Comparison of ENCODE assay signal across 8 cellular contexts in the genomic region with DNA sequence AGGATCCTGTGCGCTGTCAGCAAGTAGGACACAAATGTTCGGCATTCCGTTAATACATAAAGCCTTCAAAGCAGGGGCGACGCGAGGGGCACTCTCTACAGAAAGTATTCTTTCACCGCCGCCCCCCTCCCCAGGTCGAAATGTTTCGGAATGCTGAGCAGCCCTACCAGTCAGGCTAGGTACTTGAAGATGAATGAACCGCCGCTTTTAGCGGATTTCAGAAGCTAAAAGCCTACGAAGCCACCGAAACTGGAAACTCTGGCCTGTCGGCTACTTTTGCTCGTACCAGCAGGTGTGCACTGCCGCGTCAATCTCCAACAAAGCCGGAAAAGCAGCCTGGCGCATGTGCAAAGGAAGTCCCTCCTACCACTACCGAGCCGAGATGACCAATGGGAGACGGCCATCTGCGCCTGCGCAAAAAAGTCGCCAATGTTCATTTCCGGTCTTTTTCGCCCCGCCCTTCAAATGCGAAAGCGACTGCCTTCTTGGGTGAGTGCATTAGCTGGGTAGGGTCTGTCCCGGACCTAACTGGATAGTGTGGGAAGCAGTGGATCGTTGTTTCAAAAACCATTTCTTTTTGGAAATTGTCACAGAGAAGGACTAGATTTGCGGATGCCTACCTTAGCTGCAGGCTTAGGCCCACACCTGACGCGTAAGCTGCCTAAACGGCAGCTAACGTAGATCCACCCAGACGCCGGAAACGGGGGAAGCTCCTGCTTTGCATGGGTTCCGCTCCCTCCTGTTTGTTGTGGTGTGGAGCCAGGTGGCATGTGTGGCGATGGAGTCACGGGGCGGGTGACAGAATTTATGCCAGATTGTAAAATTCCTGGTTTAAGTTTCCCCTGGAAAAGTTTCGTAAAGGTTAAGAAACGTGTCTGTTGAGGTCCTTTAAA. TPM values are rescaled to one million over a fixed set of nuclear protein-coding genes. Genes with fewer than 3 reads are reported as not detected.
DNase-seq lines count a peak whose midpoint lies in the region; ATAC-seq, FAIRE-seq and TF ChIP-seq lines count a peak whose summit lies in the region.

A gene (minus strand): TSS at position 301 of the 893 bp plus-strand sequence. CDS start 534 bp downstream, outside the sequence.

- H3K4me1 Mint-ChIP-seq in activated T-helper 2 cell treated with anti-CD3 and anti-CD28 coated beads, Interferon-gamma antibody, Interleukin-2, Interleukin-4, amounts not matched to agents 10 μg/mL and 5 μg/mL and 100 μg/mL, durations not matched to agents 14 hours and 24 hours and 36 hours (ENCODE audit: low read depth), result peaks cover 22% of the 10 kb centered on the region

- TF ChIP-seq POLR2A in H54 (IDR thresholded peaks at IDR 0.05; ENCODE audit: low read depth, low read length), result peak; percentile 49
- peak; percentile 58 to 67 for TF ChIP-seq POLR2A in gastroesophageal sphincter (IDR thresholded peaks at IDR 0.05)
- TF ChIP-seq POLR2A in thyroid gland (IDR thresholded peaks at IDR 0.05), result peak; percentile 26 to 91

- peak within 1 kb of the TSS; percentile 97 for H2AFZ ChIP-seq in osteoblast (ENCODE audit: low read length)

- peaks cover 33% of the 10 kb centered on the region for H3K36me3 Mint-ChIP-seq in activated T-helper 2 cell treated with anti-CD3 and anti-CD28 coated beads, Interferon-gamma antibody, Interleukin-2, Interleukin-4, amounts not matched to agents 10 μg/mL and 5 μg/mL and 100 μg/mL, durations not matched to agents 14 hours and 24 hours and 36 hours (ENCODE audit: low read depth)

- FAIRE-seq in H54 (lab: Jason Lieb, UNC), result peak; percentile 97

- H3K4me1 ChIP-seq in gastroesophageal sphincter (peaks cover 3 to 42% (median 7%) of the 10 kb centered on the region in 3 donors), osteoblast (ENCODE audit: insufficient read depth, low read length) (peaks cover 14% of the 10 kb centered on the region), thyroid gland (peaks cover 11 to 21% of the 10 kb centered on the region in 2 donors)

- TF ChIP-seq CTCF in gastroesophageal sphincter (IDR thresholded peaks at IDR 0.05) (peak in 2 of 4 experiments; percentile 16 to 31), osteoblast (IDR thresholded peaks at IDR 0.05; ENCODE audit: extremely low read depth, low read depth, low read length) (no peak), thyroid gland (IDR thresholded peaks at IDR 0.05) (peak in 2 of 6 experiments; percentile 23 to 29)

- 1% methylated on average over 20 to 23 of the region's 48 CpGs for WGBS in gastroesophageal sphincter (ENCODE audit: low coverage in 1 of 2), 2 donors
- 0 to 1% methylated on average over 29 to 48 of the region's 48 CpGs for WGBS in thyroid gland, 2 donors

- TF ChIP-seq EP300 in gastroesophageal sphincter (IDR thresholded peaks at IDR 0.05), result no peak

- peaks cover 67% of the 10 kb centered on the region for H3K79me2 ChIP-seq in osteoblast (ENCODE audit: insufficient read depth, low read length)

- H3K27ac Mint-ChIP-seq in activated T-helper 2 cell treated with anti-CD3 and anti-CD28 coated beads, Interferon-gamma antibody, Interleukin-2, Interleukin-4, amounts not matched to agents 10 μg/mL and 5 μg/mL and 100 μg/mL, durations not matched to agents 14 hours and 24 hours and 36 hours, result peak within 1 kb of the TSS; percentile 95

- DNase-seq in ELR (ENCODE audit: low read depth) (peak; percentile 98), H54 (ENCODE audit: insufficient read length, low spot score) (peak; percentile 77), MG63 (peak; percentile 94), osteoblast (ENCODE audit: insufficient read length, low spot score, missing footprints) (peak; percentile 94), thyroid gland (peak; percentile 96 to 98), NCI-H345 treated with DMSO at 0.1 percent for 48 hours (lab: John Stamatoyannopoulos, UW; ENCODE audit: unreplicated experiment) (no peak)
- DNase-seq in activated T-helper 2 cell treated with anti-CD3 and anti-CD28 coated beads, Interferon-gamma antibody, Interleukin-2, Interleukin-4, amounts not matched to agents 10 μg/mL and 5 μg/mL and 100 μg/mL, durations not matched to agents 14 hours and 24 hours and 36 hours (ENCODE audit: low spot score), result peak; percentile 97

- peak within 1 kb of the TSS; percentile 97 for H3K4me3 ChIP-seq in MG63
- peak within 1 kb of the TSS; percentile 60 to 72 for H3K4me3 ChIP-seq in gastroesophageal sphincter
- H3K4me3 ChIP-seq in osteoblast (ENCODE audit: insufficient read depth, low read length), result peak within 1 kb of the TSS; percentile 98
- peak within 1 kb of the TSS; percentile 6 to 69 (median 63) for H3K4me3 ChIP-seq in thyroid gland (replicated peaks in 1 of 3)

- H3K9me3 ChIP-seq in MG63, result peaks cover 2% of the 10 kb centered on the region; the same call in 1 of the 2 replicates
- no peaks in the 10 kb centered on the region for H3K9me3 ChIP-seq in gastroesophageal sphincter
- H3K9me3 ChIP-seq in osteoblast (ENCODE audit: low read depth, low read length), result no peaks in the 10 kb centered on the region
- H3K9me3 ChIP-seq in thyroid gland, result no peaks in the 10 kb centered on the region

- no peaks in the 10 kb centered on the region for H3K9me3 Mint-ChIP-seq in activated T-helper 2 cell treated with anti-CD3 and anti-CD28 coated beads, Interferon-gamma antibody, Interleukin-2, Interleukin-4, amounts not matched to agents 10 μg/mL and 5 μg/mL and 100 μg/mL, durations not matched to agents 14 hours and 24 hours and 36 hours

- H3K4me3 Mint-ChIP-seq in activated T-helper 2 cell treated with anti-CD3 and anti-CD28 coated beads, Interferon-gamma antibody, Interleukin-2, Interleukin-4, amounts not matched to agents 10 μg/mL and 5 μg/mL and 100 μg/mL, durations not matched to agents 14 hours and 24 hours and 36 hours (ENCODE audit: low read depth), result peak within 1 kb of the TSS; percentile 93

- ATAC-seq in gastroesophageal sphincter, result peak; percentile 96

- peak within 1 kb of the TSS; percentile 89 for H3K4me2 ChIP-seq in osteoblast (ENCODE audit: insufficient read depth, low read length)

- H3K27me3 Mint-ChIP-seq in activated T-helper 2 cell treated with anti-CD3 and anti-CD28 coated beads, Interferon-gamma antibody, Interleukin-2, Interleukin-4, amounts not matched to agents 10 μg/mL and 5 μg/mL and 100 μg/mL, durations not matched to agents 14 hours and 24 hours and 36 hours (ENCODE audit: low read depth), result no peaks in the 10 kb centered on the region

- peaks cover 5% of the 10 kb centered on the region for H4K20me1 ChIP-seq in osteoblast (ENCODE audit: insufficient read depth, low read length)

- no peaks in the 10 kb centered on the region for H3K27me3 ChIP-seq in MG63
- H3K27me3 ChIP-seq in gastroesophageal sphincter, result no peaks in the 10 kb centered on the region
- no peaks in the 10 kb centered on the region for H3K27me3 ChIP-seq in osteoblast (ENCODE audit: insufficient read depth, low read length)
- H3K27me3 ChIP-seq in thyroid gland, result no peaks in the 10 kb centered on the region

- peak within 1 kb of the TSS; percentile 78 to 87 (median 85) for H3K27ac ChIP-seq in gastroesophageal sphincter
- H3K27ac ChIP-seq in osteoblast (ENCODE audit: low read depth, low read length), result peak within 1 kb of the TSS; percentile 98
- H3K27ac ChIP-seq in thyroid gland, result peak within 1 kb of the TSS; percentile 80 to 92 (median 88)

- H3K36me3 ChIP-seq in MG63 (peaks cover 22% of the 10 kb centered on the region), gastroesophageal sphincter (peaks cover 0 to 21% of the 10 kb centered on the region in 2 donors), osteoblast (ENCODE audit: insufficient read depth, low read length) (peaks cover 4% of the 10 kb centered on the region), thyroid gland (no peaks in the 10 kb centered on the region)

- intact Hi-C loops in activated T-helper 2 cell treated with anti-CD3 and anti-CD28 coated beads, Interferon-gamma antibody, Interleukin-2, Interleukin-4, amounts not matched to agents 10 μg/mL and 5 μg/mL and 100 μg/mL, durations not matched to agents 14 hours and 24 hours and 36 hours (cut with micrococcal nuclease), result loop anchor here (1.0 to 10.0 kb wide), 5 partner anchors 23 to 379 kb away; a partner anchor contains a TSS
- intact Hi-C loops in thyroid gland (cut with DNase I), result loop anchor here (10.0 kb wide), 2 partner anchors 269 to 379 kb away; a partner anchor contains a TSS

RNA-seq across cellular contexts. Expression of the gene that starts here (rescaled TPM):
- total RNA-seq in MG63 (2014; rRNA removed; shearing (Covaris generic); ENCODE audit: low replicate concordance), result 9.2 and 10.5 TPM in 2 replicates
- total RNA-seq in activated T-helper 2 cell treated with anti-CD3 and anti-CD28 coated beads, Interferon-gamma antibody, Interleukin-2, Interleukin-4, amounts not matched to agents 10 μg/mL and 5 μg/mL and 100 μg/mL, durations not matched to agents 14 hours and 24 hours and 36 hours, result 4.9 and 5.5 TPM in 2 replicates
- total RNA-seq in gastroesophageal sphincter (1 to 10 TPM; 3.7 to 7.5 (median 4.1) TPM), osteoblast (9.8 and 10.9 TPM in 2 replicates), thyroid gland (10 to 100 TPM in 1 of 4 donors, 1 to 10 TPM in 3; 8.6 to 10.7 (median 9.3) TPM)
